In the genomic region with DNA sequence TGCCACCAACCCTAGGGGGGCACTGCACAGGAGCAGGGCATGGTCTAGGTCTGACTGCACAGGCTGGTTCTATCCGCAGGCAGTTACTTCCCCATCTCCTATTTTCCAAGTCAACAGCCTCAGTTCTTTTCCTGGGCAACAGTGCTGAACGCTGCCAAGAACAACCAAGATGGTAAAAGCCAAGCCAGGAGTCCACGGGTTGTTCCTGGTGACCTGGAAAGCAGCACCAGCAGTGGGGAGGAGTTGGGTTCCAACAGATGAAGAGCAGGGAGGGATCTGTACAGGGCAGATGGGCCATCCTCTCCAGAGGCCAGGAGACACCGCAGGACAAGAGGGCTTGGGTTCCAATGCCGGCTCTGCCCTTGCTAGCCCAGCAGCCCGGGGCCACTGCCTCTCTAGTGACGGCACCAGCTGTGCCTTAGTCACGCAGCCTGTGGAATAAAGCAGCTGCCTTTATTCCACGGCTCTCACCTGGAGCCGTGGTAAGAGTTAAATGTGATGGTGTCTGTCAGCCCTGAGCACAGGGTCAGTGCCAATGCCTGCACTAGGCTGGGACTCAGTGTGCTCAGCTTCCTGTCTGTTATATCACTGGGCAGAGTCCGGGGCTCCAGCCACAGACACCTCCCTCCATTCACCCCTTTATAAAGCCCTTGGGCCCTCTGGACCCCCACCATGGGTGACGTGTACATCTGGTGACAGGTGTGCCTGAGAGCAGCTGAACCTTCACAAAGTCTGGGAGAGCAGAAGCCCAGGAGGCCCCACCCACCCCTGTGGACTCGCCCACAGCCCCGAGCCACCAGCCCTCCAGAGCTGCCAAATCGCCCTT, we compare ENCODE assay signal across 15 cellular contexts. TPM values are rescaled to one million over a fixed set of nuclear protein-coding genes. Genes with fewer than 3 reads are reported as not detected.
DNase-seq lines count a peak whose midpoint lies in the region; ATAC-seq lines count a peak whose summit lies in the region.
"Had no signal": no experiment of that assay in that cellular context is flagged by ENCODE, and none has a peak within 500 bp of the region (broad histone marks: within the 10 kb centered on the region; RNA-seq: fewer than 3 reads in every experiment).

No MANE protein-coding gene starts in this region.

- peak; percentile 75 for DNase-seq in G401 (ENCODE audit: low spot score)
- no peak for DNase-seq in memory B cell (ENCODE audit: low spot score in 2 of 2)
- no peak for DNase-seq in NCI-H345 (lab: John Stamatoyannopoulos, UW)
- DNase-seq: adrenal gland; DMS153; effector CD8-positive, alpha-beta T cell; Karpas-422; NCI-H1105 treated with DMSO at 0.1 percent for 48 hours; NCI-H774; PC-3; retina had no signal

- no peak overlapping the region for H3K4me3 Mint-ChIP-seq in activated T-helper 17 cell treated with anti-CD3 and anti-CD28 coated beads, Interleukin-2, amount 50 U/mL, for 72 hours
- no peak overlapping the region for H3K4me3 Mint-ChIP-seq in memory B cell
- no peak overlapping the region for H3K4me3 Mint-ChIP-seq in stimulated activated memory B cell treated with anti-CD40 and anti-IgM and Interleukin-4, amounts not matched to agents 10 μg/mL and 1 μg/mL and 100 μg/mL, for 72 hours

- H3K9me3 Mint-ChIP-seq in activated T-helper 17 cell treated with anti-CD3 and anti-CD28 coated beads, Interleukin-2, amount 50 U/mL, for 72 hours: no peaks in the 10 kb centered on the region
- no peaks in the 10 kb centered on the region for H3K9me3 Mint-ChIP-seq in memory B cell
- no peaks in the 10 kb centered on the region for H3K9me3 Mint-ChIP-seq in stimulated activated memory B cell treated with anti-CD40 and anti-IgM and Interleukin-4, amounts not matched to agents 10 μg/mL and 1 μg/mL and 100 μg/mL, for 72 hours

- H3K27ac Mint-ChIP-seq in activated T-helper 17 cell treated with anti-CD3 and anti-CD28 coated beads, Interleukin-2, amount 50 U/mL, for 72 hours: peak overlapping the region; percentile 84
- peak overlapping the region; percentile 76 for H3K27ac Mint-ChIP-seq in memory B cell
- peak overlapping the region; percentile 80 for H3K27ac Mint-ChIP-seq in stimulated activated memory B cell treated with anti-CD40 and anti-IgM and Interleukin-4, amounts not matched to agents 10 μg/mL and 1 μg/mL and 100 μg/mL, for 72 hours

- in situ Hi-C loops in G401 (cut with HindIII; ENCODE audit: low sequenced_read_pairs): no loop called here

- peak; percentile 16 for ATAC-seq in activated T-helper 17 cell treated with anti-CD3 and anti-CD28 coated beads, Interleukin-2, amount 50 U/mL, for 72 hours (replicated peaks)
- no peak for ATAC-seq in memory B cell (ENCODE audit: low read depth)
- no peak for ATAC-seq in stimulated activated memory B cell treated with anti-CD40 and anti-IgM and Interleukin-4, amounts not matched to agents 10 μg/mL and 1 μg/mL and 100 μg/mL, for 72 hours
- ATAC-seq in GM18907 (IDR thresholded peaks at IDR 0.05; ENCODE audit: unreplicated experiment): no peak
- ATAC-seq in HG02610 (IDR thresholded peaks at IDR 0.05; ENCODE audit: unreplicated experiment): no peak
- ATAC-seq: PC-3 had no signal

- peaks cover 97% of the 10 kb centered on the region for H3K36me3 Mint-ChIP-seq in activated T-helper 17 cell treated with anti-CD3 and anti-CD28 coated beads, Interleukin-2, amount 50 U/mL, for 72 hours (ENCODE audit: low read depth)
- H3K36me3 Mint-ChIP-seq in memory B cell: peaks cover 60% of the 10 kb centered on the region
- peaks cover 80% of the 10 kb centered on the region for H3K36me3 Mint-ChIP-seq in stimulated activated memory B cell treated with anti-CD40 and anti-IgM and Interleukin-4, amounts not matched to agents 10 μg/mL and 1 μg/mL and 100 μg/mL, for 72 hours

- peaks cover 15% of the 10 kb centered on the region for H3K4me1 Mint-ChIP-seq in activated T-helper 17 cell treated with anti-CD3 and anti-CD28 coated beads, Interleukin-2, amount 50 U/mL, for 72 hours
- H3K4me1 Mint-ChIP-seq in memory B cell: peaks cover 21% of the 10 kb centered on the region
- peaks cover 35% of the 10 kb centered on the region for H3K4me1 Mint-ChIP-seq in stimulated activated memory B cell treated with anti-CD40 and anti-IgM and Interleukin-4, amounts not matched to agents 10 μg/mL and 1 μg/mL and 100 μg/mL, for 72 hours

- H3K27me3 Mint-ChIP-seq in activated T-helper 17 cell treated with anti-CD3 and anti-CD28 coated beads, Interleukin-2, amount 50 U/mL, for 72 hours: no peaks in the 10 kb centered on the region
- H3K27me3 Mint-ChIP-seq in memory B cell: no peaks in the 10 kb centered on the region
- H3K27me3 Mint-ChIP-seq in stimulated activated memory B cell treated with anti-CD40 and anti-IgM and Interleukin-4, amounts not matched to agents 10 μg/mL and 1 μg/mL and 100 μg/mL, for 72 hours: no peaks in the 10 kb centered on the region

RNA-seq across cellular contexts. Expression of gene MARF1, which starts 44.9 kb away (rescaled TPM):
- total RNA-seq in G401 (2014; rRNA removed; shearing (Covaris generic)): 4.4 and 12.5 TPM in 2 replicates
- total RNA-seq in activated T-helper 17 cell treated with anti-CD3 and anti-CD28 coated beads, Interleukin-2, amount 50 U/mL, for 72 hours: 100 to 1,000 TPM in 1 of 2 donors, 10 to 100 TPM in 1; 85.0 to 120 TPM

RNA-seq across cellular contexts. Expression of gene NDE1, which starts 52.0 kb away (rescaled TPM):
- total RNA-seq in G401 (2014; rRNA removed; shearing (Covaris generic)): 27.0 and 28.0 TPM in 2 replicates
- total RNA-seq in activated T-helper 17 cell treated with anti-CD3 and anti-CD28 coated beads, Interleukin-2, amount 50 U/mL, for 72 hours: 100 to 1,000 TPM; 112 to 117 TPM
